ENCODE assay signal across 12 cellular contexts in genomic region chr10:50613150-50613549, GRCh38. TPM values are rescaled to one million over a fixed set of nuclear protein-coding genes. Genes with fewer than 3 reads are reported as not detected.
DNase-seq lines count a peak whose midpoint lies in the region; ATAC-seq and TF ChIP-seq lines count a peak whose summit lies in the region.
"Had no signal": no experiment of that assay in that cellular context is flagged by ENCODE, and none has a peak within 500 bp of the region (broad histone marks: within the 10 kb centered on the region; RNA-seq: fewer than 3 reads in every experiment).

No MANE protein-coding gene starts in this region.

- H3K36me3 ChIP-seq in upper lobe of right lung, result no peaks in the 10 kb centered on the region
- H3K36me3 ChIP-seq: heart left ventricle, tibial artery had no signal

- peaks cover 20% of the 10 kb centered on the region for H3K4me1 Mint-ChIP-seq in activated CD8-positive, alpha-beta memory T cell treated with anti-CD3 and anti-CD28 coated beads, Interleukin-2, amount 10 ng/mL, durations not matched to agents 7 days and 5 days

- CTCF ChIA-PET in activated CD8-positive, alpha-beta memory T cell treated with anti-CD3 and anti-CD28 coated beads, Interleukin-2, amount 10 ng/mL, durations not matched to agents 7 days and 5 days (lab: Charles Lee), result interaction anchor here (0.8 to 1.8 kb wide), 6 partner anchors 8 to 218 kb away, joined by 3 to 6 read pairs (median 3); no protein-coding TSS in a partner anchor

- intact Hi-C loops in upper lobe of right lung (cut with DNase I), result no loop called here
- intact Hi-C loops in left colon (cut with DNase I, micrococcal nuclease), result no loop called here

- DNase-seq in activated CD8-positive, alpha-beta memory T cell treated with anti-CD3 and anti-CD28 coated beads, Interleukin-2, amount 10 ng/mL, durations not matched to agents 7 days and 5 days, result no peak
- no peak for DNase-seq in activated CD8-positive, alpha-beta memory T cell treated with anti-CD3 and anti-CD28 coated beads, Interleukin-2, amount 50 U/mL, for 48 hours
- no peak for DNase-seq in upper lobe of right lung
- DNase-seq in left colon, result no peak
- no peak for DNase-seq in nucleus accumbens (lab: John Stamatoyannopoulos, UW)
- DNase-seq in activated effector memory CD4-positive, alpha-beta T cell treated with Interleukin-2 at 50 U/mL for 16 hours, result no peak
- DNase-seq: heart left ventricle, NCI-H526 treated with DMSO at 0.1 percent for 48 hours, tibial artery had no signal

- no peaks in the 10 kb centered on the region for H3K9me3 ChIP-seq in upper lobe of right lung
- H3K9me3 ChIP-seq: heart left ventricle, tibial artery had no signal

- no peak overlapping the region for H3K27ac Mint-ChIP-seq in activated CD8-positive, alpha-beta memory T cell treated with anti-CD3 and anti-CD28 coated beads, Interleukin-2, amount 10 ng/mL, durations not matched to agents 7 days and 5 days
- H3K27ac Mint-ChIP-seq: memory B cell had no signal

- no peak for TF ChIP-seq CTCF in VCaP (conservative IDR thresholded peaks at IDR 0.05)
- TF ChIP-seq CTCF in upper lobe of right lung (IDR thresholded peaks at IDR 0.05), result no peak

- no peaks in the 10 kb centered on the region for H3K36me3 Mint-ChIP-seq in activated CD8-positive, alpha-beta memory T cell treated with anti-CD3 and anti-CD28 coated beads, Interleukin-2, amount 10 ng/mL, durations not matched to agents 7 days and 5 days
- H3K36me3 Mint-ChIP-seq: memory B cell had no signal

- peaks cover 5% of the 10 kb centered on the region for H3K4me1 ChIP-seq in upper lobe of right lung

- no peaks in the 10 kb centered on the region for H3K27me3 Mint-ChIP-seq in activated CD8-positive, alpha-beta memory T cell treated with anti-CD3 and anti-CD28 coated beads, Interleukin-2, amount 10 ng/mL, durations not matched to agents 7 days and 5 days
- H3K27me3 Mint-ChIP-seq: memory B cell had no signal

- H3K27ac ChIP-seq in VCaP (peak overlapping the region; percentile 5; the same call in 1 of the 2 replicates), upper lobe of right lung (no peak overlapping the region)
- H3K27ac ChIP-seq: tibial artery had no signal

- ATAC-seq in activated CD8-positive, alpha-beta memory T cell treated with anti-CD3 and anti-CD28 coated beads, Interleukin-2, amount 10 ng/mL, durations not matched to agents 7 days and 5 days, result peak; percentile 27
- ATAC-seq in HG02678 (IDR thresholded peaks at IDR 0.05; ENCODE audit: unreplicated experiment) (peak; percentile 74), upper lobe of right lung (peak; percentile 33), left colon (no peak)
- ATAC-seq: heart left ventricle had no signal

- H3K4me3 ChIP-seq in upper lobe of right lung, result no peak overlapping the region
- H3K4me3 ChIP-seq: heart left ventricle, tibial artery had no signal

- no peak overlapping the region for H3K4me3 Mint-ChIP-seq in activated CD8-positive, alpha-beta memory T cell treated with anti-CD3 and anti-CD28 coated beads, Interleukin-2, amount 10 ng/mL, durations not matched to agents 7 days and 5 days
- H3K4me3 Mint-ChIP-seq: memory B cell had no signal

- H3K27me3 ChIP-seq in upper lobe of right lung, result no peaks in the 10 kb centered on the region
- H3K27me3 ChIP-seq: heart left ventricle, tibial artery had no signal

- no peaks in the 10 kb centered on the region for H3K9me3 Mint-ChIP-seq in activated CD8-positive, alpha-beta memory T cell treated with anti-CD3 and anti-CD28 coated beads, Interleukin-2, amount 10 ng/mL, durations not matched to agents 7 days and 5 days (ENCODE audit: low read depth)
- H3K9me3 Mint-ChIP-seq: memory B cell had no signal

RNA-seq across cellular contexts. Expression of gene SGMS1, which starts 10.6 kb away (rescaled TPM):
- total RNA-seq in activated CD8-positive, alpha-beta memory T cell treated with anti-CD3 and anti-CD28 coated beads, Interleukin-2, amount 10 ng/mL, durations not matched to agents 7 days and 5 days, result 10 to 100 TPM; 37.0 to 38.4 TPM
- total RNA-seq in upper lobe of right lung, result 73.1 TPM
- total RNA-seq in left colon, result 10 to 100 TPM; 17.8 to 20.8 TPM
